In the genomic region with DNA sequence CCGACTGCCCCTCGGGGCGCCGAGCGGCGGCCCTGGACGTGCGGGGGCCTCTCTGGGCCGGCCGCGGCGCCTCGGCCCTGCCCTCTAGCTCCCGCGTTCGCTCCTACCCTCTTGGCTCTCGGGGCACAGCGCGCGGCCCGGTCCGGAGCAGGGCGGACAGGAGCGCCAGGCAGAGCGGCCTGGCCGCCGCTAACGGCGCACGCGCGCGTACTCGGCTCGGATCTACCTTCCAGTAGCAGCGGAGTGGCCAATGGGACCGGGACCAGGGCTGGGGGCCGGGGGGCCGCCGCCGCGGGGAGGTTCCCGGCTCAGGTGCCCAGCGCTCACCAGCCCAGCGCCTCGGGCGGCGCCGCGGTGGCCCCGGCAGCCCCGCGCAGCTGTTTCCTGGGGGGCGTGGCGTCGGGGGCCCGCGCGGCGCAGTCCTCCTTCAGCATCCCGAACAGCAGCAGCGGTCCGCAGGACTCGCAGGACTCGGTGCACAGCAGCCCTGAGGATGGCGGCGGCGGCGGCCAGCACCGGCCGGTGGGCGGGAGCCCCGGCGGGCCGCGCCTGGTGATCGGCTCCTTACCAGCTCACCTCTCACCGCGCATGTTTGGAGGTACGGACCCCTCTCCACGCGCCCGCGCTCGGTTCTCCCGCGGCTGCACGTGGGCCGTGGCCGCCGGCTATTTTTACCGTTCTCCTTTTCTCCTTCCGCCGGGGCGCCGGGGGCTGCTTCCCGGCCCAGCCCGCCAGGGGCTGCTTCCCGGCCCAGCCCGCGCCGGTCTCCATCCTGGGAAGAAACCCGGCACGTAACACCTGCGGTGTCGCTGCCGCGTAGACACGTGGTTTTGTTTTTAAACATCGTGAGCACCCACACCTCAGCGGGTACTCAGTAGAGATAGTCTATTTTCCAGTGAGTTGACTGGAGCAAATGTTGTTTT, we compare ENCODE assay signal across 1 cellular context.
A peak's percentile ranks its signal among the peaks of the same experiment; 100 is the strongest.
TF ChIP-seq lines count a peak whose summit lies in the region.

No MANE protein-coding gene starts in this region.

TF ChIP-seq in H1, 55 proteins besides CTCF, POLR2A, EP300 and RAD21 (continued from another document):
- TF ChIP-seq, protein P1, sequence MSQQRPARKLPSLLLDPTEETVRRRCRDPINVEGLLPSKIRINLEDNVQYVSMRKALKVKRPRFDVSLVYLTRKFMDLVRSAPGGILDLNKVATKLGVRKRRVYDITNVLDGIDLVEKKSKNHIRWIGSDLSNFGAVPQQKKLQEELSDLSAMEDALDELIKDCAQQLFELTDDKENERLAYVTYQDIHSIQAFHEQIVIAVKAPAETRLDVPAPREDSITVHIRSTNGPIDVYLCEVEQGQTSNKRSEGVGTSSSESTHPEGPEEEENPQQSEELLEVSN (IDR thresholded peaks at IDR 0.05) = 0 out of 2 replicates have a peak, but pooled peaks have one; percentile 8
- peak; percentile 63; the same call in 1 of the 2 replicates for TF ChIP-seq TBP (IDR thresholded peaks at IDR 0.05; ENCODE audit: low read depth, low read length)
